Comparison of ENCODE assay signal across 1 cellular context in genomic region chr11:8032122-8032521, GRCh38.
TF ChIP-seq lines count a peak whose summit lies in the region.

No MANE protein-coding gene starts in this region.

TF ChIP-seq in IMR-90, 13 proteins besides CTCF, POLR2A, EP300 and RAD21 (continued from another document):
- TF ChIP-seq NFE2L2 (IDR thresholded peaks at IDR 0.05; ENCODE audit: low read depth, low read length) (no peak), MAZ (IDR thresholded peaks at IDR 0.05; ENCODE audit: borderline replicate concordance, low read depth, low read length) (no peak), SMC3 (IDR thresholded peaks at IDR 0.05; ENCODE audit: low read depth, low read length) (no peak), RFX5 (IDR thresholded peaks at IDR 0.05; ENCODE audit: low read depth, low read length) (no peak), ELK1 (IDR thresholded peaks at IDR 0.05; ENCODE audit: borderline replicate concordance, low read depth, low read length) (no peak)
